ENCODE assay signal across 8 cellular contexts in genomic region chr2:74464406-74464805, GRCh38.
DNase-seq lines count a peak whose midpoint lies in the region; ATAC-seq, FAIRE-seq and TF ChIP-seq lines count a peak whose summit lies in the region.

No MANE protein-coding gene starts in this region.

- H3K4me3 ChIP-seq in AG04449 (ENCODE audit: low read depth, low read length) (peak overlapping the region; percentile 80), brain microvascular endothelial cell (ENCODE audit: low read depth, low read length) (peak overlapping the region; percentile 88)

- H3K27ac Mint-ChIP-seq in memory B cell = peak overlapping the region; percentile 97

- POLR2A ChIA-PET in AG04449 (lab: Yijun Ruan, JAX) = no interaction called here

- peaks cover 24% of the 10 kb centered on the region for H3K36me3 ChIP-seq in brain microvascular endothelial cell (replicated peaks)

- in situ Hi-C loops in brain microvascular endothelial cell (cut with HindIII; ENCODE audit: low pct_ligation_motif_present, low sequenced_read_pairs) = no loop called here

- no peak for FAIRE-seq in D721Med (lab: Jason Lieb, UNC)

- H3K4me1 Mint-ChIP-seq in memory B cell = peaks cover 23% of the 10 kb centered on the region

- peak overlapping the region; percentile 68 for H3K27ac ChIP-seq in brain microvascular endothelial cell

- H3K27me3 Mint-ChIP-seq in memory B cell = no peaks in the 10 kb centered on the region

- H3K4me3 Mint-ChIP-seq in memory B cell = peak overlapping the region; percentile 98

- no peaks in the 10 kb centered on the region for H3K9me3 Mint-ChIP-seq in memory B cell

- peaks cover 6% of the 10 kb centered on the region for H3K36me3 Mint-ChIP-seq in memory B cell

- H3K27me3 ChIP-seq in brain microvascular endothelial cell (replicated peaks) = no peaks in the 10 kb centered on the region

- peak; percentile 1 for ATAC-seq in HG02852 (IDR thresholded peaks at IDR 0.05; ENCODE audit: unreplicated experiment)
- ATAC-seq in memory B cell (ENCODE audit: low read depth) = no peak
- no peak for ATAC-seq in GM21360 (IDR thresholded peaks at IDR 0.05; ENCODE audit: unreplicated experiment)
- no peak for ATAC-seq in HG02763 (IDR thresholded peaks at IDR 0.05; ENCODE audit: unreplicated experiment)

- no peak for DNase-seq in AG04449 (ENCODE audit: low read depth, low spot score)
- DNase-seq in brain microvascular endothelial cell = no peak
- DNase-seq in memory B cell (ENCODE audit: low spot score in 2 of 2) = no peak
- DNase-seq in D721Med (ENCODE audit: insufficient read length, low spot score) = no peak
- DNase-seq in central memory CD4-positive, alpha-beta T cell = no peak

- TF ChIP-seq CTCF in AG04449 (IDR thresholded peaks at IDR 0.05; ENCODE audit: insufficient read depth, low read length, missing control alignments) (no peak), brain microvascular endothelial cell (IDR thresholded peaks at IDR 0.05; ENCODE audit: low read depth, low read length, missing control alignments) (no peak), D721Med (IDR thresholded peaks at IDR 0.05; ENCODE audit: insufficient read depth, missing control alignments) (no peak)

- CTCF ChIA-PET in AG04449 (lab: Yijun Ruan, JAX) = interaction anchor here (1.0 to 1.3 kb wide), 4 partner anchors 10 to 122 kb away, joined by 3 to 5 read pairs (median 4); no protein-coding TSS in a partner anchor
